In the genomic region with DNA sequence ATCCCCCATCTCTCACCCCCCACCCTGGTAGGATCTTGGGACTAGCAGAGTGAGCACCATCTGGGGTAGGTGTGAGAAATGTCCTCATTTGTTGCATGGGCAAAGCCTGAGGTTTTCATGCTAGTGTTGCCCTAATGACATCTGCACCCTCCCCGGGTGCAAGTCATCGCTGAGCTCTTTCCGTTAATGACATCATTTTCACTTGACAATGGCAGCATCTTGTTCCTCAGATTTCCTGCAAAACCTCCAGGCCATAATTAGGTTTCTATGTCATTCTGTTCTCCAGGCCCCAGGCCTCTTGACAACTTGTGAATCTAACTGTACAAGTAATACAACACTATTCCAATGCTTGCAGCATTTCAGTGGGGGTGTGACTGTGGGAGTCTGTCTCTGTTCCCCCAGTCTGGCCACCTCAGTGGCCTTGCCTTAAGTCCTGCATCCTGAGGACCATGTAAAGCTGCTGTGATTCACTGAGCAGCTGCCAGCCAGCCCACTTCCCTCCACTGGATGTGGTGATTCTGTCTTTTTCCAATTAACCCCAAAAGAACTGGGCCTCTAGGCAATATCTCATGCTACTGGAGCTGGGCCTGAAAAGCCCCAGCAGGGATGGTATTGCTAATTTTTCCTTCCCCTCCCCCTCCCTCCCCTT, we compare ENCODE assay signal across 26 cellular contexts. TPM values are rescaled to one million over a fixed set of nuclear protein-coding genes. Genes with fewer than 3 reads are reported as not detected.
DNase-seq lines count a peak whose midpoint lies in the region; ATAC-seq, FAIRE-seq and TF ChIP-seq lines count a peak whose summit lies in the region.
"Had no signal": no experiment of that assay in that cellular context is flagged by ENCODE, and none has a peak within 500 bp of the region (broad histone marks: within the 10 kb centered on the region; RNA-seq: fewer than 3 reads in every experiment).

No MANE protein-coding gene starts in this region.

- H3K27me3 ChIP-seq in SK-N-SH (ENCODE audit: insufficient read depth) = no peaks in the 10 kb centered on the region
- peaks cover 22 to 49% of the 10 kb centered on the region in 2 experiments for H3K27me3 ChIP-seq in K562 (ENCODE audit: control insufficient read depth in 2 of 2, insufficient read depth in 2 of 2, low read length in 2 of 2)
- no peaks in the 10 kb centered on the region for H3K27me3 ChIP-seq in upper lobe of right lung

- H3K9ac ChIP-seq in SK-N-SH = no peak overlapping the region
- H3K9ac ChIP-seq in K562 (ENCODE audit: insufficient read depth in 1 of 2, low read depth in 2 of 2, low read length in 2 of 2) = no peak overlapping the region

- no peaks in the 10 kb centered on the region for H3F3A ChIP-seq in SK-N-SH (replicated peaks; ENCODE audit: insufficient read depth)

- TF ChIP-seq EP300 in SK-N-SH (IDR thresholded peaks at IDR 0.05; ENCODE audit: borderline replicate concordance in 1 of 2, low read depth in 1 of 2, low read length in 1 of 2) (no peak), K562 (IDR thresholded peaks at IDR 0.05; ENCODE audit: low read length) (no peak)

- TF ChIP-seq CTCF in SK-N-SH (IDR thresholded peaks at IDR 0.05) (no peak), K562 (IDR thresholded peaks at IDR 0.05 in 2 of 3, conservative IDR thresholded peaks at IDR 0.05 in 1 of 3; ENCODE audit: insufficient read depth in 2 of 3, low read depth in 1 of 3, low read length in 3 of 3) (no peak), upper lobe of right lung (IDR thresholded peaks at IDR 0.05) (no peak)

- CTCF ChIA-PET in SK-N-SH (lab: Yijun Ruan, JAX) (interaction anchor here (0.7 to 12.5 kb wide), 12 partner anchors 11 to 389 kb away, joined by 3 to 366 read pairs (median 4); partner anchors contain the start of gene SLC26A9), K562 (lab: Yijun Ruan, JAX; ENCODE audit: low intra/inter-chr PET ratio) (interaction anchor here (0.9 to 5.9 kb wide), 2 partner anchors 61 to 188 kb away, joined by 4 to 114 read pairs; no protein-coding TSS in a partner anchor)

- intact Hi-C loops in K562 (cut with micrococcal nuclease) = no loop called here
- intact Hi-C loops in upper lobe of right lung (cut with DNase I) = no loop called here

- H3K79me2 ChIP-seq in SK-N-SH (ENCODE audit: insufficient read depth) (no peaks in the 10 kb centered on the region), K562 (ENCODE audit: control insufficient read depth, insufficient read depth, low read length) (no peaks in the 10 kb centered on the region)

- H3K4me1 ChIP-seq in SK-N-SH (ENCODE audit: control insufficient read depth in 1 of 2, insufficient read depth in 2 of 2, low read depth in 1 of 2, low read length in 1 of 2) = peaks cover 0 to 12% of the 10 kb centered on the region in 2 experiments; a peak in 1 of 4 replicates
- H3K4me1 ChIP-seq in K562 (replicated peaks in 1 of 2; ENCODE audit: control insufficient read depth in 2 of 2, insufficient read depth in 2 of 2, low read length in 2 of 2) = peaks cover 0 to 3% of the 10 kb centered on the region in 2 experiments; a peak in 2 of 5 replicates
- peaks cover 9% of the 10 kb centered on the region for H3K4me1 ChIP-seq in upper lobe of right lung

- TF ChIP-seq POLR2A in K562 (conservative IDR thresholded peaks at IDR 0.05) = no peak

- no peaks in the 10 kb centered on the region for H4K20me1 ChIP-seq in SK-N-SH (ENCODE audit: insufficient read depth)
- H4K20me1 ChIP-seq in K562 (replicated peaks; ENCODE audit: control insufficient read depth, insufficient read depth, low read length) = peaks cover 26% of the 10 kb centered on the region; the same call in 1 of the 2 replicates

- H3K36me3 ChIP-seq in SK-N-SH (replicated peaks in 1 of 2; ENCODE audit: control insufficient read depth in 1 of 2, insufficient read depth in 2 of 2, low read length in 1 of 2) = no peaks in the 10 kb centered on the region
- no peaks in the 10 kb centered on the region for H3K36me3 ChIP-seq in K562 (ENCODE audit: control insufficient read depth, insufficient read depth, low read length)
- no peaks in the 10 kb centered on the region for H3K36me3 ChIP-seq in upper lobe of right lung
- H3K36me3 ChIP-seq: breast epithelium had no signal

- H3K4me2 ChIP-seq in SK-N-SH (no peak overlapping the region), K562 (ENCODE audit: insufficient read depth, low read length) (no peak overlapping the region)

- no peak for FAIRE-seq in K562 (lab: Jason Lieb, UNC)
- FAIRE-seq: keratinocyte had no signal

- H2AFZ ChIP-seq in SK-N-SH (ENCODE audit: low read depth) = no peak overlapping the region
- no peak overlapping the region for H2AFZ ChIP-seq in K562 (ENCODE audit: low read depth, low read length)

- no peak for TF ChIP-seq RAD21 in SK-N-SH (IDR thresholded peaks at IDR 0.05; ENCODE audit: low read length)
- no peak for TF ChIP-seq RAD21 in K562 (CRISPR knock-in tag; conservative IDR thresholded peaks at IDR 0.05 in 1 of 2, IDR thresholded peaks at IDR 0.05 in 1 of 2)

- POLR2A ChIA-PET in SK-N-SH (lab: Yijun Ruan, JAX) (no interaction called here), K562 (lab: Yijun Ruan, JAX) (interaction anchor here (1.2 to 1.3 kb wide), 2 partner anchors 10 to 58 kb away, joined by 3 to 5 read pairs; no protein-coding TSS in a partner anchor)

- in situ Hi-C loops in K562 (cut with MboI) = loop anchor here (5.0 kb wide), 2 partner anchors 122 to 183 kb away; no protein-coding TSS in a partner anchor

- no TSS peak for BruUV-seq in K562 (replicated peaks; lab: Mats Ljungman, UMichigan)

- H3K4me3 ChIP-seq in SK-N-SH (ENCODE audit: low read depth in 2 of 2, low read length in 1 of 2) (no peak overlapping the region), K562 (no peak overlapping the region), upper lobe of right lung (no peak overlapping the region)
- H3K4me3 ChIP-seq: breast epithelium, skin epidermis had no signal

- H3K9me3 ChIP-seq in SK-N-SH (no peaks in the 10 kb centered on the region), K562 (replicated peaks; ENCODE audit: control insufficient read depth, insufficient read depth, low read depth, low read length) (no peaks in the 10 kb centered on the region), upper lobe of right lung (no peaks in the 10 kb centered on the region)
- H3K9me3 ChIP-seq: breast epithelium had no signal

- no peak overlapping the region for H3K27ac ChIP-seq in SK-N-SH (ENCODE audit: low read depth in 2 of 2, low read length in 1 of 2)
- H3K27ac ChIP-seq in K562 (ENCODE audit: extremely low read depth, low read depth, low read length) = no peak overlapping the region
- H3K27ac ChIP-seq in upper lobe of right lung = no peak overlapping the region
- H3K27ac ChIP-seq: breast epithelium, epithelial cell of prostate, skin epidermis had no signal

- ATAC-seq in SK-N-SH treated with all-trans-retinoic acid at 6 μM for 48 hours (no peak), K562 (no peak), upper lobe of right lung (no peak), HG02885 (IDR thresholded peaks at IDR 0.05; ENCODE audit: poor library complexity, unreplicated experiment) (no peak)
- ATAC-seq: natural killer cell treated with Interleukin-12 subunit alpha and Interleukin-12 subunit beta and Interleukin-15 and Interleukin-18, amount 100 ng/mL, for 72 hours; Right ventricle myocardium inferior; stimulated activated naive CD8-positive, alpha-beta T cell treated with anti-CD3 and anti-CD28 coated beads, Interleukin-15, Interleukin-2, amounts not matched to agents 100 U/mL and 50 U/mL, for 24 hours had no signal

- no peaks in the 10 kb centered on the region for H3K9me2 ChIP-seq in SK-N-SH

- 53% methylated on average over 3 of the region's 3 CpGs for WGBS in SK-N-SH (ENCODE audit: low lambda C conversion rate)
- WGBS in K562 (ENCODE audit: insufficient coverage, low coverage, missing lambda C conversion rate) = 0% methylated on average over 3 of the region's 3 CpGs

- H3K9me1 ChIP-seq in K562 (ENCODE audit: control insufficient read depth, insufficient read depth, low read length) = no peaks in the 10 kb centered on the region

- DNase-seq in SK-N-SH = peak; percentile 38
- peak; percentile 37 for DNase-seq in MV-4-11 (lab: John Stamatoyannopoulos, UW)
- DNase-seq in K562 (ENCODE audit: extremely low read depth in 1 of 4, low spot score in 3 of 4) = no peak
- peak; percentile 6 for DNase-seq in upper lobe of right lung
- DNase-seq in NCI-H446 (lab: John Stamatoyannopoulos, UW) = no peak
- DNase-seq: effector CD4-positive, alpha-beta T cell; Karpas-422; NCI-H1694; NCI-H774; stimulated activated naive CD8-positive, alpha-beta T cell treated with anti-CD3 and anti-CD28 coated beads, Interleukin-15, Interleukin-2, amounts not matched to agents 100 U/mL and 50 U/mL, for 24 hours; SW 1271; T1000 had no signal

RNA-seq across cellular contexts. Expression of gene RAB7B, which starts 22.9 kb away (rescaled TPM):
- 0.15 and 0.24 TPM in 2 replicates for polyA plus RNA-seq in SK-N-SH (2012; rRNA removed)
- 0.14 and 0.19 TPM in 2 replicates for polyA plus RNA-seq in SK-N-SH (2012; cell fraction: cytosol; rRNA removed)
- 0.24 and 0.29 TPM in 2 replicates for polyA plus RNA-seq in SK-N-SH (2012; cell fraction: nucleus; rRNA removed)
- total RNA-seq in K562 (2011; cell fraction: chromatin; rRNA removed; ENCODE audit: low replicate concordance) = 0.21 TPM in 1 of 2 replicates, not detected in the other
- 0.17 TPM in 1 of 2 replicates, not detected in the other for total RNA-seq in K562 (2011; cell fraction: nucleolus; rRNA removed)
- total RNA-seq in K562 (2011; cell fraction: nucleoplasm; rRNA removed) = not detected in 2 replicates
- not detected in 2 replicates for total RNA-seq in K562 (2014; rRNA removed)
- 0.07 TPM in 1 of 2 replicates, not detected in the other for total RNA-seq in K562 (2014; rRNA removed; fragmentation: Illumina TruSeq; extraction: Trizol)
- total RNA-seq in K562 (2015; rRNA removed; fragmentation: Illumina TruSeq; extraction: Trizol) = not detected in 2 replicates
- total RNA-seq in K562 (2021) = not detected in 2 replicates
- 0.09 and 0.29 TPM in 2 replicates for polyA plus RNA-seq in K562 (2011; rRNA removed)
- 0.31 TPM in 1 of 2 replicates, not detected in the other for polyA plus RNA-seq in K562 (2011; cell fraction: cytosol; rRNA removed)
- polyA plus RNA-seq in K562 (2011; cell fraction: nucleus; rRNA removed) = 0.04 and 0.28 TPM in 2 replicates
- 0.04 and 0.17 TPM in 2 replicates for polyA plus RNA-seq in K562 (2012)
- 0.12 TPM in 1 of 2 replicates, not detected in the other for polyA plus RNA-seq in K562 (2014; fragmentation: Illumina TruSeq; extraction: Trizol)
- under 1 TPM; 0.03 to 0.06 TPM for polyA plus RNA-seq in K562 (2014; fragmentation: Nextera tagmentation; extraction: Ambion mirVana)
- polyA plus RNA-seq in K562 (2014; rRNA removed) = not detected in 2 replicates
- polyA minus RNA-seq in K562 (2011; rRNA and poly(A)+ RNA removed) = 0.14 and 0.42 TPM in 2 replicates
- polyA minus RNA-seq in K562 (2011; cell fraction: cytosol; rRNA and poly(A)+ RNA removed) = not detected in 2 replicates
- polyA minus RNA-seq in K562 (2011; cell fraction: nucleus; rRNA and poly(A)+ RNA removed) = 0.13 TPM in 1 of 2 replicates, not detected in the other
- total RNA-seq in upper lobe of right lung = 7.0 TPM
- total RNA-seq: activated naive CD4-positive, alpha-beta T cell treated with anti-CD3 and anti-CD28 coated beads for 36 hours; activated T-helper 1 cell treated with anti-CD3 and anti-CD28 coated beads, Interleukin-12 subunit alpha, Interleukin-12 subunit beta, Interleukin-2, Interleukin-4 antibody, amounts not matched to agents 30 ng/mL and 10 ng/mL and 1 ng/mL, durations not matched to agents 14 hours and 24 hours and 36 hours; natural killer cell treated with Interleukin-12 subunit alpha and Interleukin-12 subunit beta and Interleukin-15 and Interleukin-18, amount 100 ng/mL, for 72 hours; OCI-LY7 had no signal

RNA-seq across cellular contexts. Expression of gene SLC26A9, which starts 37.0 kb away (rescaled TPM):
- polyA plus RNA-seq in SK-N-SH (2012; rRNA removed) = not detected in 2 replicates
- polyA plus RNA-seq in SK-N-SH (2012; cell fraction: cytosol; rRNA removed) = not detected in 2 replicates
- 0.02 TPM in 1 of 2 replicates, not detected in the other for polyA plus RNA-seq in SK-N-SH (2012; cell fraction: nucleus; rRNA removed)
- not detected in 2 replicates for total RNA-seq in K562 (2011; cell fraction: chromatin; rRNA removed; ENCODE audit: low replicate concordance)
- not detected in 2 replicates for total RNA-seq in K562 (2011; cell fraction: nucleolus; rRNA removed)
- not detected in 2 replicates for total RNA-seq in K562 (2011; cell fraction: nucleoplasm; rRNA removed)
- total RNA-seq in K562 (2014; rRNA removed) = not detected in 2 replicates
- not detected in 2 replicates for total RNA-seq in K562 (2014; rRNA removed; fragmentation: Illumina TruSeq; extraction: Trizol)
- not detected in 2 replicates for total RNA-seq in K562 (2015; rRNA removed; fragmentation: Illumina TruSeq; extraction: Trizol)
- not detected in 2 replicates for total RNA-seq in K562 (2021)
- not detected in 2 replicates for polyA plus RNA-seq in K562 (2011; rRNA removed)
- polyA plus RNA-seq in K562 (2011; cell fraction: cytosol; rRNA removed) = not detected in 2 replicates
- 0.13 TPM in 1 of 2 replicates, not detected in the other for polyA plus RNA-seq in K562 (2011; cell fraction: nucleus; rRNA removed)
- polyA plus RNA-seq in K562 (2012) = 0.01 and 0.03 TPM in 2 replicates
- polyA plus RNA-seq in K562 (2014; fragmentation: Illumina TruSeq; extraction: Trizol) = 0.03 TPM in 1 of 2 replicates, not detected in the other
- not detected for polyA plus RNA-seq in K562 (2014; fragmentation: Nextera tagmentation; extraction: Ambion mirVana)
- not detected in 2 replicates for polyA plus RNA-seq in K562 (2014; rRNA removed)
- not detected in 2 replicates for polyA minus RNA-seq in K562 (2011; rRNA and poly(A)+ RNA removed)
- polyA minus RNA-seq in K562 (2011; cell fraction: cytosol; rRNA and poly(A)+ RNA removed) = not detected in 2 replicates
- polyA minus RNA-seq in K562 (2011; cell fraction: nucleus; rRNA and poly(A)+ RNA removed) = under 0.01 TPM in 1 of 2 replicates, not detected in the other
- total RNA-seq in upper lobe of right lung = 21.7 TPM
- total RNA-seq: activated naive CD4-positive, alpha-beta T cell treated with anti-CD3 and anti-CD28 coated beads for 36 hours; activated T-helper 1 cell treated with anti-CD3 and anti-CD28 coated beads, Interleukin-12 subunit alpha, Interleukin-12 subunit beta, Interleukin-2, Interleukin-4 antibody, amounts not matched to agents 30 ng/mL and 10 ng/mL and 1 ng/mL, durations not matched to agents 14 hours and 24 hours and 36 hours; breast epithelium; natural killer cell treated with Interleukin-12 subunit alpha and Interleukin-12 subunit beta and Interleukin-15 and Interleukin-18, amount 100 ng/mL, for 72 hours; OCI-LY7; osteoblast had no signal
- polyA plus RNA-seq: BJ had no signal

RNA-seq across cellular contexts. Expression of gene CTSE, which starts 43.4 kb away (rescaled TPM):
- not detected in 2 replicates for polyA plus RNA-seq in SK-N-SH (2012; rRNA removed)
- polyA plus RNA-seq in SK-N-SH (2012; cell fraction: cytosol; rRNA removed) = 0.01 TPM in 1 of 2 replicates, not detected in the other
- not detected in 2 replicates for polyA plus RNA-seq in SK-N-SH (2012; cell fraction: nucleus; rRNA removed)
- 0.16 TPM in 1 of 2 replicates, not detected in the other for total RNA-seq in K562 (2011; cell fraction: chromatin; rRNA removed; ENCODE audit: low replicate concordance)
- total RNA-seq in K562 (2011; cell fraction: nucleolus; rRNA removed) = not detected in 2 replicates
- total RNA-seq in K562 (2011; cell fraction: nucleoplasm; rRNA removed) = not detected in 2 replicates
- total RNA-seq in K562 (2014; rRNA removed) = not detected in 2 replicates
- total RNA-seq in K562 (2014; rRNA removed; fragmentation: Illumina TruSeq; extraction: Trizol) = 0.06 TPM in 1 of 2 replicates, not detected in the other
- 0.08 TPM in 1 of 2 replicates, not detected in the other for total RNA-seq in K562 (2015; rRNA removed; fragmentation: Illumina TruSeq; extraction: Trizol)
- 0.18 and 0.20 TPM in 2 replicates for total RNA-seq in K562 (2021)
- 0.06 TPM in 1 of 2 replicates, not detected in the other for polyA plus RNA-seq in K562 (2011; rRNA removed)
- polyA plus RNA-seq in K562 (2011; cell fraction: cytosol; rRNA removed) = 0.06 TPM in 1 of 2 replicates, not detected in the other
- polyA plus RNA-seq in K562 (2011; cell fraction: nucleus; rRNA removed) = 0.11 TPM in 1 of 2 replicates, not detected in the other
- polyA plus RNA-seq in K562 (2012) = 0.05 and 0.12 TPM in 2 replicates
- 0.09 TPM in 1 of 2 replicates, not detected in the other for polyA plus RNA-seq in K562 (2014; fragmentation: Illumina TruSeq; extraction: Trizol)
- under 1 TPM; 0.04 to 0.13 TPM for polyA plus RNA-seq in K562 (2014; fragmentation: Nextera tagmentation; extraction: Ambion mirVana)
- not detected in 2 replicates for polyA plus RNA-seq in K562 (2014; rRNA removed)
- polyA minus RNA-seq in K562 (2011; rRNA and poly(A)+ RNA removed) = 0.25 TPM in 1 of 2 replicates, not detected in the other
- not detected in 2 replicates for polyA minus RNA-seq in K562 (2011; cell fraction: cytosol; rRNA and poly(A)+ RNA removed)
- polyA minus RNA-seq in K562 (2011; cell fraction: nucleus; rRNA and poly(A)+ RNA removed) = not detected in 2 replicates
- 85.8 TPM for total RNA-seq in upper lobe of right lung
- total RNA-seq: activated naive CD4-positive, alpha-beta T cell treated with anti-CD3 and anti-CD28 coated beads for 36 hours; activated T-helper 1 cell treated with anti-CD3 and anti-CD28 coated beads, Interleukin-12 subunit alpha, Interleukin-12 subunit beta, Interleukin-2, Interleukin-4 antibody, amounts not matched to agents 30 ng/mL and 10 ng/mL and 1 ng/mL, durations not matched to agents 14 hours and 24 hours and 36 hours; lower leg skin; natural killer cell treated with Interleukin-12 subunit alpha and Interleukin-12 subunit beta and Interleukin-15 and Interleukin-18, amount 100 ng/mL, for 72 hours; OCI-LY7; osteoblast; Right ventricle myocardium inferior had no signal
- polyA plus RNA-seq: BJ had no signal

Comparison
In these comparisons a context has a peak if more than half of its experiments do, and no peak if none do; other contexts are left out.
1. DNase-seq: peak in SK-N-SH (single experiment), MV-4-11 (single experiment) and upper lobe of right lung (single experiment); none in K562 (0 of 4) and NCI-H446 (0 of 2).
2. RNA of gene SLC26A9, which starts 37.0 kb away (total RNA-seq): 21.7 TPM in upper lobe of right lung (single experiment); not detected in K562; every median in the first group is over 10 times any median in the second.
3. RNA of gene CTSE, which starts 43.4 kb away (total RNA-seq): 85.8 TPM in upper lobe of right lung (single experiment); 0.06 to 0.20 TPM in K562; every median in the first group is over 10 times any median in the second.